25 cellular contexts compared by ENCODE assay signal in the genomic region with DNA sequence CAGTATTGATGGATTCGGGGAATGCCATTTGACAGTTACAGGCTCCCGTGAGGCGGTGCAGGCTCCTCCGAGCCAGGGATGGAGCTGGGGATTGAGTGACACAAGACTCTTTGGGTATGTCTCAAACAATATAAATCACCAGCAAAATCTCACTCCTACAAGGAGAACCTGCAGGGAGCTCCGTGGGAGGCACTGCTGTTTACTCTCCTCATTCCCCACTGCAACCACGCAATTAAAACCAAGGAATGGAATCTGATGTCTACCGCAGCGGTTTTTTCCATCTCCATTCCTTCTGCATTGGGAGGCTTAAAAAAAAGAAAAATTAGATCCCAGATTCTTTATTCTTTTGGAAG.
DNase-seq lines count a peak whose midpoint lies in the region; ATAC-seq and TF ChIP-seq lines count a peak whose summit lies in the region.
"Had no signal": no experiment of that assay in that cellular context is flagged by ENCODE, and none has a peak within 500 bp of the region (broad histone marks: within the 10 kb centered on the region; RNA-seq: fewer than 3 reads in every experiment).

No MANE protein-coding gene starts in this region.

- no peak overlapping the region for H3K9ac ChIP-seq in adipocyte (ENCODE audit: low read length)

- H3K27me3 Mint-ChIP-seq in activated CD4-positive, alpha-beta T cell treated with anti-CD3 and anti-CD28 coated beads for 36 hours: no peaks in the 10 kb centered on the region
- H3K27me3 Mint-ChIP-seq in CD8-positive, alpha-beta memory T cell: no peaks in the 10 kb centered on the region
- H3K27me3 Mint-ChIP-seq: activated naive CD4-positive, alpha-beta T cell treated with anti-CD3 and anti-CD28 coated beads, Interleukin-2, amount 10 ng/mL, durations not matched to agents 7 days and 5 days; naive B cell had no signal

- TF ChIP-seq CTCF in HEK293 (tag by site-specific recombination; IDR thresholded peaks at IDR 0.05): no peak

- POLR2A ChIA-PET in HEK293 (lab: Yijun Ruan, JAX): no interaction called here
- POLR2A ChIA-PET in activated CD4-positive, alpha-beta T cell treated with anti-CD3 and anti-CD28 coated beads for 36 hours (lab: Charles Lee): no interaction called here
- POLR2A ChIA-PET in CD8-positive, alpha-beta memory T cell (lab: Charles Lee): no interaction called here

- no peaks in the 10 kb centered on the region for H3K27me3 ChIP-seq in adipocyte (replicated peaks; ENCODE audit: control insufficient read depth, insufficient read depth, low read length)
- H3K27me3 ChIP-seq in CD8-positive, alpha-beta memory T cell (ENCODE audit: insufficient read depth, low read length, poor library complexity, severe bottlenecking): no peaks in the 10 kb centered on the region
- H3K27me3 ChIP-seq: ascending aorta, esophagus squamous epithelium, gastroesophageal sphincter, pancreas, suprapubic skin, vagina had no signal

- peak; percentile 10 for DNase-seq in adipocyte (ENCODE audit: low read depth)
- peak; percentile 51 for DNase-seq in kidney glomerular epithelial cell (lab: John Stamatoyannopoulos, UW)
- DNase-seq in retina: peak; percentile 50
- no peak for DNase-seq in activated CD4-positive, alpha-beta T cell treated with anti-CD3 and anti-CD28 coated beads for 36 hours
- no peak for DNase-seq in CD8-positive, alpha-beta memory T cell
- DNase-seq: activated naive CD4-positive, alpha-beta T cell treated with anti-CD3 and anti-CD28 coated beads, Interleukin-2, amount 10 ng/mL, durations not matched to agents 7 days and 5 days; activated T-cell treated with anti-CD3 and anti-CD28 coated beads, Interleukin-2, amount 50 U/mL, for 48 hours; effector memory CD4-positive, alpha-beta T cell; esophagus squamous epithelium; H7; MM.1S; naive B cell; NCI-H187; NCI-H345; NCI-H82; pancreas; SHP77 had no signal

- H3K4me1 ChIP-seq in HEK293 (ENCODE audit: control insufficient read depth, insufficient read depth, low read length) (peaks cover 10% of the 10 kb centered on the region), adipocyte (ENCODE audit: control insufficient read depth, insufficient read depth, low read length) (peaks cover 4% of the 10 kb centered on the region)
- no peaks in the 10 kb centered on the region for H3K4me1 ChIP-seq in CD8-positive, alpha-beta memory T cell (ENCODE audit: insufficient read depth, low read length)
- H3K4me1 ChIP-seq: esophagus squamous epithelium had no signal

- H3K9me3 ChIP-seq in HEK293 (ENCODE audit: control insufficient read depth, insufficient read depth, low read depth, low read length) (no peaks in the 10 kb centered on the region), adipocyte (ENCODE audit: control insufficient read depth, low read length) (no peaks in the 10 kb centered on the region)
- no peaks in the 10 kb centered on the region for H3K9me3 ChIP-seq in CD8-positive, alpha-beta memory T cell (ENCODE audit: low read length)
- H3K9me3 ChIP-seq: ascending aorta, esophagus squamous epithelium, gastroesophageal sphincter, pancreas, suprapubic skin, vagina had no signal

- no peak overlapping the region for H3K4me3 ChIP-seq in HEK293 (ENCODE audit: low read depth, low read length)
- H3K4me3 ChIP-seq in adipocyte (ENCODE audit: low read length): no peak overlapping the region
- no peak overlapping the region for H3K4me3 ChIP-seq in CD8-positive, alpha-beta memory T cell (ENCODE audit: low read length)
- H3K4me3 ChIP-seq: ascending aorta, esophagus squamous epithelium, gastroesophageal sphincter, K562, pancreas, suprapubic skin, vagina had no signal

- no peaks in the 10 kb centered on the region for H3K4me1 Mint-ChIP-seq in activated CD4-positive, alpha-beta T cell treated with anti-CD3 and anti-CD28 coated beads for 36 hours
- no peaks in the 10 kb centered on the region for H3K4me1 Mint-ChIP-seq in CD8-positive, alpha-beta memory T cell
- H3K4me1 Mint-ChIP-seq: activated naive CD4-positive, alpha-beta T cell treated with anti-CD3 and anti-CD28 coated beads, Interleukin-2, amount 10 ng/mL, durations not matched to agents 7 days and 5 days; CD14-positive monocyte; naive B cell had no signal

- H3K36me3 ChIP-seq in HEK293 (ENCODE audit: control insufficient read depth in 2 of 2, insufficient read depth in 1 of 2, low read length in 2 of 2) (no peaks in the 10 kb centered on the region), adipocyte (ENCODE audit: control insufficient read depth, insufficient read depth, low read length, severe bottlenecking) (no peaks in the 10 kb centered on the region)
- H3K36me3 ChIP-seq in CD8-positive, alpha-beta memory T cell (ENCODE audit: insufficient read depth, low read length): no peaks in the 10 kb centered on the region
- H3K36me3 ChIP-seq: ascending aorta, esophagus squamous epithelium, gastroesophageal sphincter, pancreas, suprapubic skin, vagina had no signal

- H3K27ac ChIP-seq in HEK293 (ENCODE audit: extremely low read depth, low read depth, low read length): no peak overlapping the region
- H3K27ac ChIP-seq in CD8-positive, alpha-beta memory T cell (ENCODE audit: low read depth, low read length): no peak overlapping the region
- H3K27ac ChIP-seq: ascending aorta, pancreas, suprapubic skin, vagina had no signal

- ATAC-seq in activated CD4-positive, alpha-beta T cell treated with anti-CD3 and anti-CD28 coated beads for 36 hours: no peak
- no peak for ATAC-seq in HG03521 (IDR thresholded peaks at IDR 0.05; ENCODE audit: unreplicated experiment)
- ATAC-seq: gastroesophageal sphincter, K562 had no signal

- intact Hi-C loops in activated CD4-positive, alpha-beta T cell treated with anti-CD3 and anti-CD28 coated beads for 36 hours (cut with DNase I, micrococcal nuclease): no loop called here

- H3K27ac Mint-ChIP-seq in activated CD4-positive, alpha-beta T cell treated with anti-CD3 and anti-CD28 coated beads for 36 hours: no peak overlapping the region
- no peak overlapping the region for H3K27ac Mint-ChIP-seq in CD8-positive, alpha-beta memory T cell
- H3K27ac Mint-ChIP-seq: activated naive CD4-positive, alpha-beta T cell treated with anti-CD3 and anti-CD28 coated beads, Interleukin-2, amount 10 ng/mL, durations not matched to agents 7 days and 5 days; CD14-positive monocyte; naive B cell had no signal

- no peak overlapping the region for H3K4me3 Mint-ChIP-seq in activated CD4-positive, alpha-beta T cell treated with anti-CD3 and anti-CD28 coated beads for 36 hours
- no peak overlapping the region for H3K4me3 Mint-ChIP-seq in CD8-positive, alpha-beta memory T cell
- H3K4me3 Mint-ChIP-seq: activated naive CD4-positive, alpha-beta T cell treated with anti-CD3 and anti-CD28 coated beads, Interleukin-2, amount 10 ng/mL, durations not matched to agents 7 days and 5 days; CD14-positive monocyte; naive B cell had no signal

- CTCF ChIA-PET in HEK293 (lab: Yijun Ruan, JAX): interaction anchor here (0.6 to 0.7 kb wide), 2 partner anchors 426 to 1338 kb away, joined by 5 read pairs; no protein-coding TSS in a partner anchor
- CTCF ChIA-PET in activated CD4-positive, alpha-beta T cell treated with anti-CD3 and anti-CD28 coated beads for 36 hours (lab: Charles Lee): no interaction called here
- CTCF ChIA-PET in CD8-positive, alpha-beta memory T cell (lab: Charles Lee): no interaction called here

- no peaks in the 10 kb centered on the region for H3K9me3 Mint-ChIP-seq in activated CD4-positive, alpha-beta T cell treated with anti-CD3 and anti-CD28 coated beads for 36 hours (ENCODE audit: low read depth)
- H3K9me3 Mint-ChIP-seq in CD8-positive, alpha-beta memory T cell: no peaks in the 10 kb centered on the region
- H3K9me3 Mint-ChIP-seq: activated naive CD4-positive, alpha-beta T cell treated with anti-CD3 and anti-CD28 coated beads, Interleukin-2, amount 10 ng/mL, durations not matched to agents 7 days and 5 days; CD14-positive monocyte; naive B cell had no signal

- no peaks in the 10 kb centered on the region for H3K36me3 Mint-ChIP-seq in activated CD4-positive, alpha-beta T cell treated with anti-CD3 and anti-CD28 coated beads for 36 hours (ENCODE audit: low read depth)
- peaks cover 0 to 3% (median 2%) of the 10 kb centered on the region in 3 donors for H3K36me3 Mint-ChIP-seq in CD8-positive, alpha-beta memory T cell
- H3K36me3 Mint-ChIP-seq: activated naive CD4-positive, alpha-beta T cell treated with anti-CD3 and anti-CD28 coated beads, Interleukin-2, amount 10 ng/mL, durations not matched to agents 7 days and 5 days; CD14-positive monocyte; naive B cell had no signal

TF ChIP-seq in HEK293, 187 proteins besides CTCF, POLR2A, EP300 and RAD21 (continues in another document):
- TF ChIP-seq, protein P1, sequence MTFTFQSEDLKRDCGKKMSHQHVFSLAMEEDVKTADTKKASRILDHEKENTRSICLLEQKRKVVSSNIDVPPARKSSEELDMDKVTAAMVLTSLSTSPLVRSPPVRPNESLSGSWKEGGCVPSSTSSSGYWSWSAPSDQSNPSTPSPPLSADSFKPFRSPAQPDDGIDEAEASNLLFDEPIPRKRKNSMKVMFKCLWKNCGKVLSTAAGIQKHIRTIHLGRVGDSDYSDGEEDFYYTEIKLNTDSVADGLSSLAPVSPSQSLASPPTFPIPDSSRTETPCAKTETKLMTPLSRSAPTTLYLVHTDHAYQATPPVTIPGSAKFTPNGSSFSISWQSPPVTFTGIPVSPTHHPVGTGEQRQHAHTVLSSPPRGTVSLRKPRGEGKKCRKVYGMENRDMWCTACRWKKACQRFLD (tag by site-specific recombination; IDR thresholded peaks at IDR 0.05): no peak
- TF ChIP-seq ZNF785 (tag by site-specific recombination; IDR thresholded peaks at IDR 0.05) (no peak), GLI4 (tag by site-specific recombination; IDR thresholded peaks at IDR 0.05) (no peak), ZNF157 (tag by site-specific recombination; IDR thresholded peaks at IDR 0.05) (no peak), ZNF521 (tag by site-specific recombination; IDR thresholded peaks at IDR 0.05) (no peak), ZNF561 (tag by site-specific recombination; IDR thresholded peaks at IDR 0.05; ENCODE audit: borderline replicate concordance) (peak; percentile 15; the same call in 1 of the 2 replicates)
- TF ChIP-seq, protein P2, sequence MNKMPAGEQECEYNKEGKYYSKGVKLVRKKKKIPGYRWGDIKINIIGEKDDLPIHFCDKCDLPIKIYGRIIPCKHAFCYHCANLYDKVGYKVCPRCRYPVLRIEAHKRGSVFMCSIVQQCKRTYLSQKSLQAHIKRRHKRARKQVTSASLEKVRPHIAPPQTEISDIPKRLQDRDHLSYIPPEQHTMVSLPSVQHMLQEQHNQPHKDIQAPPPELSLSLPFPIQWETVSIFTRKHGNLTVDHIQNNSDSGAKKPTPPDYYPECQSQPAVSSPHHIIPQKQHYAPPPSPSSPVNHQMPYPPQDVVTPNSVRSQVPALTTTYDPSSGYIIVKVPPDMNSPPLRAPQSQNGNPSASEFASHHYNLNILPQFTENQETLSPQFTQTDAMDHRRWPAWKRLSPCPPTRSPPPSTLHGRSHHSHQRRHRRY (tag by site-specific recombination; IDR thresholded peaks at IDR 0.05): no peak

Comparison
In these comparisons a context has a peak if more than half of its experiments do, and no peak if none do; other contexts are left out.
1. DNase-seq: peak in adipocyte (single experiment), kidney glomerular epithelial cell (single experiment) and retina (single experiment); none in activated CD4-positive, alpha-beta T cell treated with anti-CD3 and anti-CD28 coated beads for 36 hours (single experiment) and CD8-positive, alpha-beta memory T cell (0 of 5).